In the genomic region with DNA sequence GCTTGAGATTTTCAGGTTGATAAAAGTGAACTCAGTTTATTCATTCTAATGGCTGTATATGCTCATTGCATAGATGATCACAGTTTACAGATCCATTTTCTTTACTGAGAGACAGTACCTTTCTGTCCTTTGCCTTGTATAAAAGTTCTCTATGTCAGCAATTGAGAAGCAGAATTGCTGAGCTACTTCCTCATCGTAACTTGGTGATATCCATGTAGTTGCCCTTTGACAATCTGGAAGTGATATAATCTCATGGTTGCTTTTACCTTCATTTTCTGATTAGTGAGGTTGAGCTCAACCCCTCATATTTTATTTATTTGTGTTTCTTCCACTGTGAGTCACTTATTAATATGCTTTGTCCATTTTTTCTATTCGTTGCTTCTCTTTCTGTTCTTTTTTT, we compare ENCODE assay signal across 9 cellular contexts.
"Had no signal": no experiment of that assay in that cellular context is flagged by ENCODE, and none has a peak within 500 bp of the region (broad histone marks: within the 10 kb centered on the region; RNA-seq: fewer than 3 reads in every experiment).

No MANE protein-coding gene starts in this region.

- H3K4me3 ChIP-seq: K562 had no signal

- FAIRE-seq: HepG2, HTR-8/SVneo, K562 had no signal

- H3K27ac ChIP-seq: HL-60, KMS-11 had no signal

- H3K4me2 ChIP-seq: KMS-11 had no signal

- H3K27me3 Mint-ChIP-seq: IgD-negative memory B cell had no signal

- ATAC-seq: HepG2, K562 had no signal

- H3K4me3 Mint-ChIP-seq: IgD-negative memory B cell had no signal

- H3K4me1 Mint-ChIP-seq: IgD-negative memory B cell had no signal

- DNase-seq: IMR-90, KBM-7, KG1 had no signal
